Comparison of ENCODE assay signal across 9 cellular contexts in genomic region chr19:38049105-38049649, GRCh38.
DNase-seq lines count a peak whose midpoint lies in the region; ATAC-seq and TF ChIP-seq lines count a peak whose summit lies in the region.
"Had no signal": no experiment of that assay in that cellular context is flagged by ENCODE, and none has a peak within 500 bp of the region (broad histone marks: within the 10 kb centered on the region; RNA-seq: fewer than 3 reads in every experiment).

No MANE protein-coding gene starts in this region.

- no peaks in the 10 kb centered on the region for H3K36me3 ChIP-seq in OCI-LY1 (ENCODE audit: insufficient read depth, low read length)
- no peaks in the 10 kb centered on the region; the same call in 1 of the 2 replicates for H3K36me3 ChIP-seq in WERI-Rb-1

- H3K27ac ChIP-seq in OCI-LY1 (ENCODE audit: low read depth, low read length, poor library complexity, severe bottlenecking) (peak overlapping the region; percentile 98), WERI-Rb-1 (no peak overlapping the region)
- H3K27ac ChIP-seq: SK-N-MC had no signal

- no peak for TF ChIP-seq CTCF in OCI-LY1 (IDR thresholded peaks at IDR 0.05; ENCODE audit: low read length)
- TF ChIP-seq CTCF in WERI-Rb-1 (IDR thresholded peaks at IDR 0.05; ENCODE audit: low read depth, low read length), result no peak

- peak in 3 of 4 experiments; percentile 12 to 42 (median 41) for DNase-seq in activated naive CD4-positive, alpha-beta T cell (lab: John Stamatoyannopoulos, UW)
- peak; percentile 13 to 17 for DNase-seq in stimulated activated CD4-positive, alpha-beta T cell treated with anti-CD3 and anti-CD28 coated beads, Interleukin-1b, Interleukin-23, amount 100 ng/mL, for 1 hour (ENCODE audit: low read depth in 2 of 2)
- no peak for DNase-seq in NCI-H2081 (lab: John Stamatoyannopoulos, UW)
- DNase-seq in glomerular visceral epithelial cell (ENCODE audit: extremely low spot score), result no peak
- no peak for DNase-seq in WERI-Rb-1

- H3K4me2 ChIP-seq in OCI-LY1 (ENCODE audit: low read length), result peak overlapping the region; percentile 59

- H3K9me3 ChIP-seq in OCI-LY1 (ENCODE audit: low read length), result no peaks in the 10 kb centered on the region
- peaks cover 2% of the 10 kb centered on the region for H3K9me3 ChIP-seq in WERI-Rb-1 (ENCODE audit: severe bottlenecking)

- H3K27me3 ChIP-seq in OCI-LY1 (ENCODE audit: insufficient read depth, low read length) (no peaks in the 10 kb centered on the region), WERI-Rb-1 (ENCODE audit: insufficient read depth, low read depth, severe bottlenecking) (no peaks in the 10 kb centered on the region)

- no peaks in the 10 kb centered on the region for H4K20me1 ChIP-seq in OCI-LY1 (ENCODE audit: insufficient read depth, low read length)

- peak overlapping the region; percentile 32 for H3K4me3 ChIP-seq in OCI-LY1 (ENCODE audit: low read depth, low read length, poor library complexity, severe bottlenecking)
- no peak overlapping the region for H3K4me3 ChIP-seq in WERI-Rb-1 (ENCODE audit: low read depth, low read length)
- H3K4me3 ChIP-seq: SK-N-MC had no signal

- peaks cover 13% of the 10 kb centered on the region; the same call in 1 of the 2 replicates for H3F3A ChIP-seq in OCI-LY1 (ENCODE audit: insufficient read depth, low read length)

- no peaks in the 10 kb centered on the region for H3K79me2 ChIP-seq in OCI-LY1 (ENCODE audit: insufficient read depth, low read length)

- H3K9ac ChIP-seq in OCI-LY1 (ENCODE audit: low read length), result peak overlapping the region; percentile 54

- H3K4me1 ChIP-seq in OCI-LY1 (ENCODE audit: insufficient read depth, low read length, severe bottlenecking), result peaks cover 61% of the 10 kb centered on the region

- ATAC-seq in GM18502 (IDR thresholded peaks at IDR 0.05; ENCODE audit: poor library complexity, unreplicated experiment), result peak; percentile 65
- ATAC-seq in HG02678 (IDR thresholded peaks at IDR 0.05; ENCODE audit: unreplicated experiment), result peak; percentile 52

- H3K9me2 ChIP-seq in OCI-LY1 (ENCODE audit: low read depth, low read length), result no peaks in the 10 kb centered on the region

- no peak overlapping the region for H2AFZ ChIP-seq in OCI-LY1 (ENCODE audit: low read length)

Comparison
In these comparisons a context has a peak if more than half of its experiments do, and no peak if none do; other contexts are left out.
1. DNase-seq: peak in activated naive CD4-positive, alpha-beta T cell (3 of 4) and stimulated activated CD4-positive, alpha-beta T cell treated with anti-CD3 and anti-CD28 coated beads, Interleukin-1b, Interleukin-23, amount 100 ng/mL, for 1 hour (2 of 2); none in NCI-H2081 (0 of 2), glomerular visceral epithelial cell (single experiment) and WERI-Rb-1 (single experiment).